Comparison of ENCODE assay signal across 23 cellular contexts in the genomic region with DNA sequence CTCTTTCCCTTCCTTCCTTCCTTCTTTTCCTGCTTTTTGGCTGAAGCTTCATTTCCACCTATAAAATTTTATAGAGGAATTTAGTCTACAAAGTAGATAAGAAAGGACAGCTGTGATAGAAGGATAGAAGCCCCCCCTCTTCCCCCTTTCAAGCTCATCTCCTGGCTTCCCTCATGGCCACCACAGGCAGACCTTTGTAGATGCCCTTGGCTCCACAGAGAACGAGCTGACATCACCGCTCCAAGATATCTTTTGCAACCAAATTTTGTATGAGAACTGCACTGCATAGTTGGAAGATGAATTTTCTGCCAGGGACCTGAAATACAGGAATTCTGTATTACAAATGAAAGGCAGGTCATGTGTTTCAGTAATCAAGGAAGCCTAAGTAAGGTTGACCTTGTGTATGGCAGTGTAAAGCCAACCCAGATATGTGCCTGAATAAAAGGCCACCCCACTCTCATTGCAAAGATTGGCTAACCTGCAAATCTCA. TPM values are rescaled to one million over a fixed set of nuclear protein-coding genes. Genes with fewer than 3 reads are reported as not detected.
"Had no signal": no experiment of that assay in that cellular context is flagged by ENCODE, and none has a peak within 500 bp of the region (broad histone marks: within the 10 kb centered on the region; RNA-seq: fewer than 3 reads in every experiment).

No MANE protein-coding gene starts in this region.

- H3K9me3 ChIP-seq: SK-N-SH had no signal

- H3K4me1 Mint-ChIP-seq: IgD-negative memory B cell had no signal

- H3K27me3 Mint-ChIP-seq: IgD-negative memory B cell had no signal

- H3K27ac ChIP-seq: KMS-11, PC-9 had no signal

- H2AFZ ChIP-seq: PC-9 had no signal

- H3K27ac Mint-ChIP-seq: IgD-negative memory B cell had no signal

- DNase-seq: Kasumi-1; MM.1S; NCI-H1436; NCI-H187; NCI-H2029; NCI-H2081 treated with DMSO at 0.1 percent for 48 hours; NCI-H345; NCI-H446 treated with DMSO at 0.1 percent for 48 hours; NCI-H510A treated with DMSO at 0.1 percent for 48 hours; NCI-H526; NCI-H82; NK-92 treated with Interleukin-12 subunit alpha and Interleukin-12 subunit beta, amount 100 ng/mL, for 24 hours; OCI-M1; Right ventricle myocardium superior; RPMI8226; SK-N-SH had no signal

- H3K4me2 ChIP-seq: KMS-11, PC-9, SK-N-SH had no signal

- H3K4me3 Mint-ChIP-seq: IgD-negative memory B cell had no signal

- H3K4me3 ChIP-seq: K562, PC-9 had no signal

- FAIRE-seq: HTR-8/SVneo, K562, RCC 7860 had no signal

- ATAC-seq: K562 had no signal

- H3K9ac ChIP-seq: KMS-11, SK-N-SH had no signal

RNA-seq across cellular contexts. Expression of a gene that starts 57.0 kb away (rescaled TPM):
- total RNA-seq: SK-MEL-5 had no signal
